Comparison of ENCODE assay signal across 8 cellular contexts in the genomic region with DNA sequence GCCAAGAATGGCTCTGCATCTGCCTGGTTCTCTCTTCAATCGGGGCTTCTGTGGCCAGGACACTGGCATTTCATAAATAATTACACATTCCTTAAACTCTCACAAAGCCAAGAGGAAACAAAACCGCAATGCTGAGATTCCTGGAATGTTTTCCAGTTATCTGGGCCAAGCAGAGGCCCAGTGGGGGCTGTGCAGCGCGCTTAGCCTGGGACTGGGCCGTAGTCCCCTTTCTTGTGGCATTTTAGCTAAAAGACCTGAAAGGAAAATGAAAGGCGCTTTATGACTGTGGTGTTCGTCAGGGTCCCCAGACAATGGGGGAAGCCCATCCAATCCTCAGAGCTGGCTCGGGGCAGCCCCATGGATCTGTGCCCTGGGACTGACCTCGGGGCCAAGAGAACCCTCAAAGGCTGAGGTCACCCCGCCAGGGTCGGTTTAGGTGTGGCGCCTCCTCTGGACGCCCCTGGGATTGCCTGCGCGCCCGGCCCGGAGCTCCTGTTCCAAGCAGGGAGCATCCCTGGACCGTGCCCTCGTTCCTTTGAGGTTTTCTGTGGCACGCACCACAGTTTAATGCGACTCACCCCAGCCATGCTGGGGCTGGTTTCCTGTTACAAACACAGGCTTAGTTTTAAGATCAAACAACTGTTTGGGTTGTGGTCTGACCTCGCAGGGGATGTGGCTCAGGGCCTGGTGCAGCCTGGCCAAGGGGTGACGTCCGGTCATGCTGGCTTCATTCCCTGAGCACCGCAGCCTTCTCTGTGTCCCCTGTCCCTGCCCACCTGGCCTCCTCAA. TPM values are rescaled to one million over a fixed set of nuclear protein-coding genes. Genes with fewer than 3 reads are reported as not detected.
DNase-seq lines count a peak whose midpoint lies in the region; ATAC-seq and TF ChIP-seq lines count a peak whose summit lies in the region.

No MANE protein-coding gene starts in this region.

- CTCF ChIA-PET in OCI-LY7 (lab: Charles Lee; ENCODE audit: unreplicated experiment) (no interaction called here), MCF 10A (lab: Yijun Ruan, JAX) (interaction anchor here (0.7 kb wide), 1 partner anchor 22 kb away, joined by 3 read pairs; no protein-coding TSS in a partner anchor)

- H3K36me3 Mint-ChIP-seq in MCF 10A (ENCODE audit: insufficient read depth, unreplicated experiment) = no peaks in the 10 kb centered on the region

- H3K36me3 ChIP-seq in OCI-LY7 (ENCODE audit: insufficient read depth, low read length) (no peaks in the 10 kb centered on the region), lung (ENCODE audit: control insufficient read depth in 2 of 2, insufficient read depth in 2 of 2, low read length in 2 of 2) (no peaks in the 10 kb centered on the region), upper lobe of right lung (no peaks in the 10 kb centered on the region)

- peaks cover 25% of the 10 kb centered on the region for H3K4me1 Mint-ChIP-seq in MCF 10A (ENCODE audit: insufficient read depth, unreplicated experiment)

- no peaks in the 10 kb centered on the region for H3K9me3 Mint-ChIP-seq in MCF 10A (ENCODE audit: unreplicated experiment)

- H3K79me2 ChIP-seq in OCI-LY7 (ENCODE audit: insufficient read depth, low read depth, low read length) = no peaks in the 10 kb centered on the region

- no peak overlapping the region for H3K4me3 Mint-ChIP-seq in MCF 10A (ENCODE audit: unreplicated experiment)

- no peak overlapping the region for H3K4me3 ChIP-seq in OCI-LY7 (ENCODE audit: low read depth, low read length, poor library complexity, severe bottlenecking)
- no peak overlapping the region for H3K4me3 ChIP-seq in lung
- no peak overlapping the region for H3K4me3 ChIP-seq in upper lobe of right lung

- H4K20me1 ChIP-seq in OCI-LY7 (ENCODE audit: insufficient read depth, low read length) = no peaks in the 10 kb centered on the region

- H3K27ac Mint-ChIP-seq in MCF 10A (ENCODE audit: low read depth, unreplicated experiment) = no peak overlapping the region

- ATAC-seq in GM18499 (IDR thresholded peaks at IDR 0.05; ENCODE audit: insufficient read depth, unreplicated experiment) = peak; percentile 46
- peak; percentile 24 for ATAC-seq in lung (ENCODE audit: insufficient read depth, low FRiP score)
- peak; percentile 9 for ATAC-seq in upper lobe of right lung

- DNase-seq in HCEC 1CT (peak; percentile 84), OCI-LY7 (ENCODE audit: low spot score) (no peak), MCF 10A (ENCODE audit: unreplicated experiment) (peak; percentile 74), lung (ENCODE audit: low spot score) (no peak), upper lobe of right lung (peak; percentile 64), NCI-H526 (lab: John Stamatoyannopoulos, UW) (no peak), SIG-M5 (lab: John Stamatoyannopoulos, UW) (no peak)

- intact Hi-C loops in OCI-LY7 (cut with micrococcal nuclease; ENCODE audit: unreplicated experiment) = no loop called here
- intact Hi-C loops in MCF 10A (cut with micrococcal nuclease) = no loop called here
- intact Hi-C loops in upper lobe of right lung (cut with DNase I) = no loop called here

- POLR2A ChIA-PET in OCI-LY7 (lab: Charles Lee) (no interaction called here), MCF 10A (lab: Yijun Ruan, JAX) (no interaction called here)

- TF ChIP-seq CTCF in OCI-LY7 (conservative IDR thresholded peaks at IDR 0.05; ENCODE audit: low read length) (peak; percentile 37; the same call in 1 of the 2 replicates), MCF 10A (IDR thresholded peaks at IDR 0.05; ENCODE audit: unreplicated experiment) (peak; percentile 27), lung (IDR thresholded peaks at IDR 0.05; ENCODE audit: control extremely low read depth, extremely low read depth) (no peak), upper lobe of right lung (IDR thresholded peaks at IDR 0.05) (peak; percentile 39)

- H3K9me2 ChIP-seq in OCI-LY7 (ENCODE audit: insufficient read depth, low read length) = no peaks in the 10 kb centered on the region

- WGBS in lung, 2 donors = 31 to 32% methylated on average over 25 of the region's 25 CpGs

- BruUV-seq in OCI-LY7 (replicated peaks; lab: Mats Ljungman, UMichigan) (no TSS peak), MCF 10A (replicated peaks; lab: Mats Ljungman, UMichigan) (no TSS peak)

- no peak overlapping the region for H3K4me2 ChIP-seq in OCI-LY7 (ENCODE audit: low read length)

- no peaks in the 10 kb centered on the region for H3K4me1 ChIP-seq in OCI-LY7 (ENCODE audit: insufficient read depth, low read length, poor library complexity, severe bottlenecking)
- peaks cover 0 to 16% of the 10 kb centered on the region in 2 donors for H3K4me1 ChIP-seq in lung (ENCODE audit: control insufficient read depth in 2 of 2, insufficient read depth in 2 of 2, low read length in 2 of 2)
- peaks cover 18% of the 10 kb centered on the region for H3K4me1 ChIP-seq in upper lobe of right lung

- H3K27ac ChIP-seq in OCI-LY7 (ENCODE audit: low read depth, low read length, poor library complexity, severe bottlenecking) (no peak overlapping the region), lung (ENCODE audit: low read depth in 1 of 2, low read length in 1 of 2) (peak overlapping the region in 1 of 2 donors; percentile 59), upper lobe of right lung (peak overlapping the region; percentile 83)

- H3K27me3 ChIP-seq in lung (ENCODE audit: control insufficient read depth, insufficient read depth) (no peaks in the 10 kb centered on the region), upper lobe of right lung (no peaks in the 10 kb centered on the region)

- H3K27me3 Mint-ChIP-seq in MCF 10A (ENCODE audit: insufficient read depth, unreplicated experiment) = peaks cover 18% of the 10 kb centered on the region

- no peak overlapping the region for H2AFZ ChIP-seq in OCI-LY7 (ENCODE audit: low read length)

- H3K9me3 ChIP-seq in OCI-LY7 (ENCODE audit: low read length) (no peaks in the 10 kb centered on the region), lung (ENCODE audit: control insufficient read depth in 2 of 2, insufficient read depth in 1 of 2, low read length in 1 of 2) (no peaks in the 10 kb centered on the region), upper lobe of right lung (no peaks in the 10 kb centered on the region)

RNA-seq across cellular contexts. Expression of a gene that starts 51.5 kb away (rescaled TPM):
- total RNA-seq in OCI-LY7 (2014; rRNA removed; shearing (Covaris generic)) = 0.38 TPM in 1 of 2 replicates, not detected in the other
- total RNA-seq in OCI-LY7 (2022) (0.22 and 0.38 TPM in 2 replicates), MCF 10A (2022) (0.21 and 0.32 TPM in 2 replicates), lung (10 to 100 TPM in 1 of 2 donors, 1 to 10 TPM in 1; 9.9 to 88.0 TPM), upper lobe of right lung (64.4 TPM)
- polyA plus RNA-seq in lung = 10 to 100 TPM; 34.3 to 62.5 TPM

Comparison
In these comparisons a context has a peak if more than half of its experiments do, and no peak if none do; other contexts are left out.
1. DNase-seq: peak in HCEC 1CT (single experiment), MCF 10A (single experiment) and upper lobe of right lung (single experiment); none in OCI-LY7 (single experiment), lung (single experiment), NCI-H526 (0 of 2) and SIG-M5 (single experiment).
2. Peak in every context shown above with its lines, with median percentiles within 50 percentile points of each other: ATAC-seq.